ENCODE assay signal across 13 cellular contexts in the genomic region with DNA sequence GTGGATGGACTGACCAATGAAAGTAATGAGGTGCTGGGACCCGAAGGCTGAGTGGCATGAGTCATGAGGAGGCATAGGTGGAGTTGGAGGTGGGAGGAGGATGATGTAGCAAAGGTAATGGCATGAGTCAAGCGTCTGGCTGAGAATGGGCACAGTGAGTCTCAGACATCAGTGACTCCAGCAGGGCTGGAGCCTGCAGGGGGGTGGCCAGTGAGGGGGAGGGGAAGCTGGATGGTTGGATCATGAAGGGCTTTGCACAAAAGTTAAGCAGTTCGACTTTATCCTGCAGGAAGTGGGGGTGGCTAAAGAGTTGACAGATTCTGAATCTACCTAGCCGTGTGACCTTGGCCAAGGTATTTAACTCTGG.
A peak's percentile ranks its signal among the peaks of the same experiment; 100 is the strongest.
DNase-seq lines count a peak whose midpoint lies in the region; ATAC-seq, FAIRE-seq and TF ChIP-seq lines count a peak whose summit lies in the region.
"Had no signal": no experiment of that assay in that cellular context is flagged by ENCODE, and none has a peak within 500 bp of the region (broad histone marks: within the 10 kb centered on the region; RNA-seq: fewer than 3 reads in every experiment).

No MANE protein-coding gene starts in this region.

- POLR2A ChIA-PET in activated CD8-positive, alpha-beta T cell treated with anti-CD3 and anti-CD28 coated beads for 36 hours (lab: Charles Lee), result interaction anchor here (1.1 kb wide), 1 partner anchor 17 kb away, joined by 4 read pairs; no protein-coding TSS in a partner anchor
- POLR2A ChIA-PET in activated CD8-positive, alpha-beta T cell treated with anti-CD3 and anti-CD28 coated beads, Interleukin-2, amount 10 ng/mL, durations not matched to agents 7 days and 5 days (lab: Charles Lee), result no interaction called here

- no peaks in the 10 kb centered on the region for H3K36me3 Mint-ChIP-seq in activated CD8-positive, alpha-beta T cell treated with anti-CD3 and anti-CD28 coated beads for 36 hours (ENCODE audit: low read depth)
- H3K36me3 Mint-ChIP-seq in activated CD8-positive, alpha-beta T cell treated with anti-CD3 and anti-CD28 coated beads, Interleukin-2, amount 10 ng/mL, durations not matched to agents 7 days and 5 days (ENCODE audit: low read depth), result peaks cover 1% of the 10 kb centered on the region

- FAIRE-seq in RCC 7860 (lab: Jason Lieb, UNC), result peak; percentile 70

- TF ChIP-seq CTCF in activated CD8-positive, alpha-beta T cell treated with anti-CD3 and anti-CD28 coated beads for 36 hours (IDR thresholded peaks at IDR 0.05), result no peak
- TF ChIP-seq CTCF in retinal pigment epithelial cell (conservative IDR thresholded peaks at IDR 0.05; ENCODE audit: low read depth, low read length), result no peak

- no peaks in the 10 kb centered on the region for H3K9me3 Mint-ChIP-seq in activated CD8-positive, alpha-beta T cell treated with anti-CD3 and anti-CD28 coated beads for 36 hours
- H3K9me3 Mint-ChIP-seq in activated CD8-positive, alpha-beta T cell treated with anti-CD3 and anti-CD28 coated beads, Interleukin-2, amount 10 ng/mL, durations not matched to agents 7 days and 5 days (ENCODE audit: insufficient read depth), result peaks cover 2% of the 10 kb centered on the region

- H3K4me3 Mint-ChIP-seq in activated CD8-positive, alpha-beta T cell treated with anti-CD3 and anti-CD28 coated beads for 36 hours, result no peak overlapping the region
- H3K4me3 Mint-ChIP-seq in activated CD8-positive, alpha-beta T cell treated with anti-CD3 and anti-CD28 coated beads, Interleukin-2, amount 10 ng/mL, durations not matched to agents 7 days and 5 days, result no peak overlapping the region
- H3K4me3 Mint-ChIP-seq: nephron had no signal

- peak; percentile 42 for ATAC-seq in activated CD8-positive, alpha-beta T cell treated with anti-CD3 and anti-CD28 coated beads for 36 hours
- no peak for ATAC-seq in activated CD8-positive, alpha-beta T cell treated with anti-CD3 and anti-CD28 coated beads, Interleukin-2, amount 10 ng/mL, durations not matched to agents 7 days and 5 days
- peak; percentile 91 for ATAC-seq in esophagus mucosa

- DNase-seq in activated CD8-positive, alpha-beta T cell treated with anti-CD3 and anti-CD28 coated beads for 36 hours, result peak; percentile 15
- DNase-seq in activated CD8-positive, alpha-beta T cell treated with anti-CD3 and anti-CD28 coated beads, Interleukin-2, amount 10 ng/mL, durations not matched to agents 7 days and 5 days, result no peak
- peak; percentile 90 for DNase-seq in RCC 7860 (ENCODE audit: low spot score)
- DNase-seq in retinal pigment epithelial cell (ENCODE audit: low read depth), result peak; percentile 82
- DNase-seq in activated gamma-delta T cell treated with Interleukin-2 at 50 U/mL for 16 hours, result no peak
- no peak for DNase-seq in NCI-H1436 treated with DMSO at 0.1 percent for 48 hours (lab: John Stamatoyannopoulos, UW)
- DNase-seq in activated CD8-positive, alpha-beta memory T cell treated with anti-CD3 and anti-CD28 coated beads, Interleukin-2, amount 50 U/mL, for 4 hours, result no peak
- DNase-seq: activated CD4-positive, CD25-positive, alpha-beta regulatory T cell; DMS79 treated with DMSO at 0.1 percent for 48 hours; RPMI8226; uterus had no signal

- H3K4me3 ChIP-seq in retinal pigment epithelial cell (ENCODE audit: low read length), result no peak overlapping the region
- H3K4me3 ChIP-seq: uterus had no signal

- H3K27me3 Mint-ChIP-seq in activated CD8-positive, alpha-beta T cell treated with anti-CD3 and anti-CD28 coated beads for 36 hours, result peaks cover 4% of the 10 kb centered on the region
- H3K27me3 Mint-ChIP-seq in activated CD8-positive, alpha-beta T cell treated with anti-CD3 and anti-CD28 coated beads, Interleukin-2, amount 10 ng/mL, durations not matched to agents 7 days and 5 days (ENCODE audit: low read depth), result no peaks in the 10 kb centered on the region

- intact Hi-C loops in activated CD8-positive, alpha-beta T cell treated with anti-CD3 and anti-CD28 coated beads for 36 hours (cut with micrococcal nuclease), result no loop called here

- H3K27ac Mint-ChIP-seq in activated CD8-positive, alpha-beta T cell treated with anti-CD3 and anti-CD28 coated beads for 36 hours, result no peak overlapping the region
- H3K27ac Mint-ChIP-seq in activated CD8-positive, alpha-beta T cell treated with anti-CD3 and anti-CD28 coated beads, Interleukin-2, amount 10 ng/mL, durations not matched to agents 7 days and 5 days, result no peak overlapping the region

- H3K4me1 Mint-ChIP-seq in activated CD8-positive, alpha-beta T cell treated with anti-CD3 and anti-CD28 coated beads for 36 hours (ENCODE audit: low read depth), result peaks cover 3% of the 10 kb centered on the region
- H3K4me1 Mint-ChIP-seq in activated CD8-positive, alpha-beta T cell treated with anti-CD3 and anti-CD28 coated beads, Interleukin-2, amount 10 ng/mL, durations not matched to agents 7 days and 5 days (ENCODE audit: low read depth), result no peaks in the 10 kb centered on the region

- CTCF ChIA-PET in activated CD8-positive, alpha-beta T cell treated with anti-CD3 and anti-CD28 coated beads for 36 hours (lab: Charles Lee), result interaction anchor here (1.3 kb wide), 1 partner anchor 199 kb away, joined by 3 read pairs; no protein-coding TSS in a partner anchor
- CTCF ChIA-PET in activated CD8-positive, alpha-beta T cell treated with anti-CD3 and anti-CD28 coated beads, Interleukin-2, amount 10 ng/mL, durations not matched to agents 7 days and 5 days (lab: Charles Lee), result no interaction called here

Comparison
In these comparisons a context has a peak if more than half of its experiments do, and no peak if none do; other contexts are left out.
1. DNase-seq: peak in activated CD8-positive, alpha-beta T cell treated with anti-CD3 and anti-CD28 coated beads for 36 hours (single experiment), RCC 7860 (single experiment) and retinal pigment epithelial cell (single experiment); none in activated CD8-positive, alpha-beta T cell treated with anti-CD3 and anti-CD28 coated beads, Interleukin-2, amount 10 ng/mL, durations not matched to agents 7 days and 5 days (single experiment), activated gamma-delta T cell treated with Interleukin-2 at 50 U/mL for 16 hours (single experiment), NCI-H1436 treated with DMSO at 0.1 percent for 48 hours (single experiment) and activated CD8-positive, alpha-beta memory T cell treated with anti-CD3 and anti-CD28 coated beads, Interleukin-2, amount 50 U/mL, for 4 hours (single experiment).